ENCODE assay signal across 8 cellular contexts in genomic region chr10:72097448-72098300, GRCh38. TPM values are rescaled to one million over a fixed set of nuclear protein-coding genes. Genes with fewer than 3 reads are reported as not detected.
A peak's percentile ranks its signal among the peaks of the same experiment; 100 is the strongest.
DNase-seq lines count a peak whose midpoint lies in the region; ATAC-seq and TF ChIP-seq lines count a peak whose summit lies in the region.
"Had no signal": no experiment of that assay in that cellular context is flagged by ENCODE, and none has a peak within 500 bp of the region (broad histone marks: within the 10 kb centered on the region; RNA-seq: fewer than 3 reads in every experiment).

No MANE protein-coding gene starts in this region.

- no peaks in the 10 kb centered on the region for H3K4me1 ChIP-seq in esophagus muscularis mucosa

- H3K4me3 ChIP-seq in esophagus muscularis mucosa = no peak overlapping the region

- H3K36me3 Mint-ChIP-seq in osteocyte (ENCODE audit: unreplicated experiment) = peaks cover 33% of the 10 kb centered on the region

- TF ChIP-seq POLR2A in esophagus muscularis mucosa (IDR thresholded peaks at IDR 0.05; ENCODE audit: low read depth) = no peak

- no peaks in the 10 kb centered on the region for H3K9me3 ChIP-seq in esophagus muscularis mucosa

- no peak for TF ChIP-seq EP300 in esophagus muscularis mucosa (IDR thresholded peaks at IDR 0.05)

- H3K27me3 Mint-ChIP-seq in osteocyte (ENCODE audit: unreplicated experiment) = no peaks in the 10 kb centered on the region

- peaks cover 22% of the 10 kb centered on the region for H3K4me1 Mint-ChIP-seq in osteocyte (ENCODE audit: unreplicated experiment)

- H3K4me3 Mint-ChIP-seq in osteocyte (ENCODE audit: unreplicated experiment) = no peak overlapping the region

- H3K27ac Mint-ChIP-seq in osteocyte (ENCODE audit: unreplicated experiment) = peak overlapping the region; percentile 39

- H3K36me3 ChIP-seq in esophagus muscularis mucosa = peaks cover 18 to 64% (median 32%) of the 10 kb centered on the region in 4 donors

- no peak for ATAC-seq in GM21447 (IDR thresholded peaks at IDR 0.05; ENCODE audit: unreplicated experiment)

- H3K9me3 Mint-ChIP-seq in osteocyte (ENCODE audit: unreplicated experiment) = no peaks in the 10 kb centered on the region

- intact Hi-C loops in esophagus muscularis mucosa (cut with DNase I) = no loop called here

- no peaks in the 10 kb centered on the region for H3K27me3 ChIP-seq in esophagus muscularis mucosa

- H3K27ac ChIP-seq in esophagus muscularis mucosa (replicated peaks in 1 of 4) = no peak overlapping the region

- no peak for TF ChIP-seq CTCF in esophagus muscularis mucosa (IDR thresholded peaks at IDR 0.05)
- no peak for TF ChIP-seq CTCF in osteocyte (IDR thresholded peaks at IDR 0.05)

- WGBS in esophagus muscularis mucosa = 87% methylated on average over 9 of the region's 9 CpGs

- DNase-seq in EL (peak; percentile 90), OCI-M1 (lab: John Stamatoyannopoulos, UW) (peak; percentile 43), esophagus muscularis mucosa (ENCODE audit: extremely low spot score) (peak; percentile 45), osteocyte (ENCODE audit: extremely low spot score, unreplicated experiment) (peak; percentile 34), epidermal melanocyte (ENCODE audit: insufficient read length, low spot score) (no peak)
- no peak for DNase-seq in effector CD8-positive, alpha-beta T cell (lab: John Stamatoyannopoulos, UW)
- DNase-seq: islet precursor cell had no signal

RNA-seq across cellular contexts. Expression of gene SPOCK2, which starts 9.3 kb away (rescaled TPM):
- 10 to 100 TPM in 1 of 4 donors, 1 to 10 TPM in 3; 4.6 to 12.1 (median 7.8) TPM for total RNA-seq in esophagus muscularis mucosa
- 0.54 and 0.73 TPM in 2 replicates for total RNA-seq in osteocyte

Comparison
In these comparisons a context has a peak if more than half of its experiments do, and no peak if none do; other contexts are left out.
1. DNase-seq: peak in EL (single experiment), OCI-M1 (single experiment), esophagus muscularis mucosa (single experiment) and osteocyte (single experiment); none in epidermal melanocyte (single experiment) and effector CD8-positive, alpha-beta T cell (single experiment).